In the genomic region with DNA sequence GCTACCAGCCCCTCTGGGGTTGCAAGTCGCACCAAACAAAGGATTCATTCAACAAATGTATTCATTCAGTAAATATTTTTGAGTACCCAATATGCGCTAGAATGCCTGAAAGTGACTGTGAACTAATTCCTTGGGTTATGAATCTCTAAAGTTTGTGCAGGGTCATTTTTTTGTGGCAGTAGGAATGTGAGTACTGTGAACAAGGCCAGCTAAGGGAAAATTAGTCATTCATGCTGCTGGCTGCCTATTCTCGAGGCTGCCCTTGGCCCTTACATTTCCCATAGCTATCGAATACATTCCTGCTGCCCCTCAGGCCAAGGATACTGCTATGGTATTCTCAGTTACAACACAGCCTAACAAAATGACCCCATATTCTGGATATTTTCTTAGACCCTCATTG, we compare ENCODE assay signal across 11 cellular contexts.
DNase-seq lines count a peak whose midpoint lies in the region; ATAC-seq and TF ChIP-seq lines count a peak whose summit lies in the region.
"Had no signal": no experiment of that assay in that cellular context is flagged by ENCODE, and none has a peak within 500 bp of the region (broad histone marks: within the 10 kb centered on the region; RNA-seq: fewer than 3 reads in every experiment).

No MANE protein-coding gene starts in this region.

- no peaks in the 10 kb centered on the region for H3K36me3 ChIP-seq in body of pancreas (replicated peaks in 1 of 2; ENCODE audit: insufficient read depth in 1 of 2, low read depth in 2 of 2)
- no peaks in the 10 kb centered on the region for H3K36me3 ChIP-seq in spleen
- H3K36me3 ChIP-seq in neuronal stem cell (replicated peaks in 1 of 2; ENCODE audit: control insufficient read depth in 2 of 2, insufficient read depth in 2 of 2, low read length in 2 of 2) = no peaks in the 10 kb centered on the region
- H3K36me3 ChIP-seq: neutrophil had no signal

- no peak for TF ChIP-seq POLR2A in body of pancreas (IDR thresholded peaks at IDR 0.05)
- no peak for TF ChIP-seq POLR2A in spleen (IDR thresholded peaks at IDR 0.05)

- H3K4me2 ChIP-seq in neuronal stem cell (ENCODE audit: insufficient read depth, low read length, poor library complexity, severe bottlenecking) = no peak overlapping the region

- no peak overlapping the region for H2AK5ac ChIP-seq in neuronal stem cell (ENCODE audit: low read depth, low read length)

- H3K27me3 ChIP-seq in body of pancreas (no peaks in the 10 kb centered on the region), spleen (replicated peaks in 1 of 7) (no peaks in the 10 kb centered on the region), neuronal stem cell (ENCODE audit: control insufficient read depth in 3 of 3, insufficient read depth in 3 of 3, low read depth in 1 of 3, low read length in 3 of 3) (peaks cover 0 to 2% (median 0%) of the 10 kb centered on the region in 3 experiments)
- H3K27me3 ChIP-seq: neutrophil had no signal

- H2BK5ac ChIP-seq in neuronal stem cell (ENCODE audit: low read length) = no peak overlapping the region

- H3K9me3 ChIP-seq in body of pancreas = no peaks in the 10 kb centered on the region
- H3K9me3 ChIP-seq in spleen = peaks cover 0 to 3% (median 0%) of the 10 kb centered on the region in 8 donors
- no peaks in the 10 kb centered on the region for H3K9me3 ChIP-seq in neuronal stem cell (replicated peaks in 1 of 2; ENCODE audit: control insufficient read depth in 2 of 2, insufficient read depth in 1 of 2, low read depth in 1 of 2, low read length in 2 of 2)
- H3K9me3 ChIP-seq: neutrophil had no signal

- no peak overlapping the region for H3K9ac ChIP-seq in neuronal stem cell (ENCODE audit: low read depth, low read length, poor library complexity)

- H3K27ac ChIP-seq in body of pancreas (peak overlapping the region; percentile 62 to 82 (median 78)), spleen (peak overlapping the region in 7 of 8 donors; percentile 24 to 75 (median 70)), neuronal stem cell (replicated peaks; ENCODE audit: low read length) (no peak overlapping the region)
- H3K27ac ChIP-seq: neutrophil had no signal

- no peak overlapping the region for H3K14ac ChIP-seq in neuronal stem cell (ENCODE audit: low read length)

- no peaks in the 10 kb centered on the region for H3K79me1 ChIP-seq in neuronal stem cell (ENCODE audit: low read depth, low read length)

- intact Hi-C loops in body of pancreas (cut with DNase I) (no loop called here), left ventricle myocardium superior (cut with micrococcal nuclease) (no loop called here), spleen (cut with DNase I; ENCODE audit: low total_unique reads) (no loop called here)

- no peak for TF ChIP-seq CTCF in body of pancreas (IDR thresholded peaks at IDR 0.05)
- no peak for TF ChIP-seq CTCF in spleen (IDR thresholded peaks at IDR 0.05 in 8 of 11, conservative IDR thresholded peaks at IDR 0.05 in 3 of 11)

- no peak overlapping the region for H4K91ac ChIP-seq in neuronal stem cell (ENCODE audit: low read depth, low read length, poor library complexity)

- no peak overlapping the region for H2BK15ac ChIP-seq in neuronal stem cell (ENCODE audit: low read length)

- peaks cover 27% of the 10 kb centered on the region for H3K4me1 ChIP-seq in body of pancreas
- peaks cover 0 to 29% (median 13%) of the 10 kb centered on the region in 6 donors for H3K4me1 ChIP-seq in spleen
- H3K4me1 ChIP-seq in neuronal stem cell (ENCODE audit: control insufficient read depth in 2 of 2, insufficient read depth in 1 of 2, low read depth in 1 of 2, low read length in 2 of 2) = no peaks in the 10 kb centered on the region

- WGBS in body of pancreas, 2 donors = 41 to 45% methylated on average over 4 of the region's 4 CpGs
- 64 to 85% (median 73%) methylated on average over 4 of the region's 4 CpGs for WGBS in spleen, 5 donors
- no CpG with 5 or more reads among the region's 4 CpGs for WGBS in neuronal stem cell (ENCODE audit: extremely low coverage in 2 of 2, insufficient read length in 2 of 2, insufficient replicate concordance in 1 of 2), 2 donors

- no peak overlapping the region for H3K23ac ChIP-seq in neuronal stem cell (ENCODE audit: low read depth, low read length, poor library complexity)

- no peak overlapping the region for H3K4me3 ChIP-seq in body of pancreas
- no peak overlapping the region for H3K4me3 ChIP-seq in spleen
- no peak overlapping the region for H3K4me3 ChIP-seq in neuronal stem cell (ENCODE audit: low read length in 2 of 2)

- H3K4ac ChIP-seq in neuronal stem cell (ENCODE audit: low read length) = no peak overlapping the region

- no peak overlapping the region for H3K18ac ChIP-seq in neuronal stem cell (ENCODE audit: low read length)

- DNase-seq in GM04503 (ENCODE audit: low read depth) = peak; percentile 85
- DNase-seq in body of pancreas = peak in 3 of 4 donors; percentile 44 to 50 (median 44)
- no peak for DNase-seq in left ventricle myocardium superior
- DNase-seq in spleen = no peak
- no peak for DNase-seq in NCI-H1105 (lab: John Stamatoyannopoulos, UW)
- DNase-seq in neuronal stem cell (ENCODE audit: low spot score) = no peak
- no peak for DNase-seq in 8988T
- DNase-seq: CD4-positive, alpha-beta T cell; GDM1 had no signal

- H2BK12ac ChIP-seq in neuronal stem cell (ENCODE audit: low read length) = no peak overlapping the region

- no peak overlapping the region for H4K8ac ChIP-seq in neuronal stem cell (ENCODE audit: low read depth, low read length)

- no peak overlapping the region for H2BK120ac ChIP-seq in neuronal stem cell (ENCODE audit: low read depth, low read length)

- H2AFZ ChIP-seq in neuronal stem cell (ENCODE audit: low read length) = no peak overlapping the region

- peak; percentile 58 for ATAC-seq in body of pancreas
- ATAC-seq in left ventricle myocardium superior = peak; percentile 23
- ATAC-seq in HG02610 (IDR thresholded peaks at IDR 0.05; ENCODE audit: unreplicated experiment) = no peak

Comparison
In these comparisons a context has a peak if more than half of its experiments do, and no peak if none do; other contexts are left out.
1. DNase-seq: peak in GM04503 (single experiment) and body of pancreas (3 of 4); none in left ventricle myocardium superior (single experiment), spleen (single experiment), NCI-H1105 (single experiment), neuronal stem cell (single experiment) and 8988T (single experiment).